In genomic region chr1:56029329-56030003, GRCh38 we compare ENCODE assay signal across 20 cellular contexts.
DNase-seq lines count a peak whose midpoint lies in the region; ATAC-seq and TF ChIP-seq lines count a peak whose summit lies in the region.
"Had no signal": no experiment of that assay in that cellular context is flagged by ENCODE, and none has a peak within 500 bp of the region (broad histone marks: within the 10 kb centered on the region; RNA-seq: fewer than 3 reads in every experiment).

No MANE protein-coding gene starts in this region.

- H3K9ac ChIP-seq in DND-41 (ENCODE audit: low read depth, low read length), result no peak overlapping the region
- H3K9ac ChIP-seq: GM23248 had no signal

- no peak overlapping the region for H3K4me3 ChIP-seq in DND-41 (ENCODE audit: low read depth in 1 of 2, low read length in 2 of 2)
- no peak overlapping the region for H3K4me3 ChIP-seq in HFF-Myc (replicated peaks; ENCODE audit: low read depth, low read length)
- H3K4me3 ChIP-seq: GM23248, SJSA1, testis had no signal

- no peaks in the 10 kb centered on the region for H3K4me1 ChIP-seq in DND-41 (ENCODE audit: insufficient read depth, low read length)
- H3K4me1 ChIP-seq: SJSA1, testis had no signal

- H3K27me3 ChIP-seq in DND-41 (ENCODE audit: insufficient read depth, low read length, poor library complexity), result no peaks in the 10 kb centered on the region
- H3K27me3 ChIP-seq: SJSA1, testis had no signal

- no peaks in the 10 kb centered on the region for H4K20me1 ChIP-seq in DND-41 (ENCODE audit: insufficient read depth, low read length)

- ATAC-seq in DND-41 (ENCODE audit: insufficient read depth, low read depth), result no peak; the same call in 2 of the 3 replicates
- ATAC-seq: activated CD8-positive, alpha-beta T cell treated with anti-CD3 and anti-CD28 coated beads, Interleukin-2, amount 10 ng/mL, durations not matched to agents 7 days and 5 days; activated naive CD4-positive, alpha-beta T cell treated with anti-CD3 and anti-CD28 coated beads, Interleukin-2, amount 50 U/mL, for 72 hours; activated T-cell treated with anti-CD3 and anti-CD28 coated beads, Interleukin-2, amount 50 U/mL, for 72 hours had no signal

- TF ChIP-seq CTCF in DND-41 (IDR thresholded peaks at IDR 0.05; ENCODE audit: borderline replicate concordance, extremely low read depth, low read length, poor library complexity, severe bottlenecking) (peak; percentile 33), HFF-Myc (IDR thresholded peaks at IDR 0.05; ENCODE audit: low read depth, low read length, missing control alignments) (peak; percentile 2)

- no peaks in the 10 kb centered on the region for H3K79me2 ChIP-seq in DND-41 (ENCODE audit: insufficient read depth, low read length)

- no peak overlapping the region for H3K4me2 ChIP-seq in DND-41 (ENCODE audit: insufficient read depth, low read length)

- no peak overlapping the region for H3K27ac ChIP-seq in DND-41 (ENCODE audit: low read length)
- H3K27ac ChIP-seq: GM23248, SJSA1, testis had no signal

- no peak for DNase-seq in DND-41
- DNase-seq in HFF-Myc (ENCODE audit: extremely low read depth, low read depth), result no peak
- peak; percentile 26 for DNase-seq in NCI-H748 (lab: John Stamatoyannopoulos, UW; ENCODE audit: unreplicated experiment)
- peak; percentile 43 for DNase-seq in left kidney (ENCODE audit: low read depth, low spot score)
- no peak for DNase-seq in HCEC 1CT
- DNase-seq in dermis blood vessel endothelial cell, result no peak
- DNase-seq in SKM-1 (lab: John Stamatoyannopoulos, UW; ENCODE audit: unreplicated experiment), result no peak
- DNase-seq: activated CD4-positive, CD25-positive, alpha-beta regulatory T cell; activated CD8-positive, alpha-beta T cell treated with anti-CD3 and anti-CD28 coated beads, Interleukin-2, amount 10 ng/mL, durations not matched to agents 7 days and 5 days; activated T-cell treated with anti-CD3 and anti-CD28 coated beads, Interleukin-2, amount 50 U/mL, for 72 hours; AML-193; GM23248; hippocampal formation; KG1; kidney glomerular epithelial cell; midbrain; NCI-H1092; testis had no signal

- no peaks in the 10 kb centered on the region for H3K9me3 ChIP-seq in DND-41 (ENCODE audit: insufficient read depth, low read length, severe bottlenecking)
- H3K9me3 ChIP-seq: SJSA1, testis had no signal

- H3K36me3 ChIP-seq in DND-41 (ENCODE audit: insufficient read depth, low read length), result no peaks in the 10 kb centered on the region
- H3K36me3 ChIP-seq: SJSA1 had no signal

- no peak overlapping the region for H2AFZ ChIP-seq in DND-41 (ENCODE audit: low read depth, low read length)
- H2AFZ ChIP-seq: GM23248 had no signal

Comparison
In these comparisons a context has a peak if more than half of its experiments do, and no peak if none do; other contexts are left out.
1. DNase-seq: peak in NCI-H748 (single experiment) and left kidney (single experiment); none in DND-41 (single experiment), HFF-Myc (single experiment), HCEC 1CT (single experiment), dermis blood vessel endothelial cell (single experiment) and SKM-1 (single experiment).